In genomic region chr6:683742-684440, GRCh38 we compare ENCODE assay signal across 9 cellular contexts. TPM values are rescaled to one million over a fixed set of nuclear protein-coding genes. Genes with fewer than 3 reads are reported as not detected.
DNase-seq lines count a peak whose midpoint lies in the region; ATAC-seq, FAIRE-seq and TF ChIP-seq lines count a peak whose summit lies in the region.
"Had no signal": no experiment of that assay in that cellular context is flagged by ENCODE, and none has a peak within 500 bp of the region (broad histone marks: within the 10 kb centered on the region; RNA-seq: fewer than 3 reads in every experiment).

No MANE protein-coding gene starts in this region.

- H3K36me3 ChIP-seq in CD8-positive, alpha-beta memory T cell (ENCODE audit: insufficient read depth, low read length): peaks cover 4% of the 10 kb centered on the region

- in situ Hi-C loops in Caki2 (cut with HindIII; ENCODE audit: low pct_unique_long_range_greater_than_20kb, low sequenced_read_pairs): no loop called here

- H3K4me3 ChIP-seq in right cardiac atrium (ENCODE audit: low read length): peak overlapping the region; percentile 35
- no peak overlapping the region for H3K4me3 ChIP-seq in CD8-positive, alpha-beta memory T cell (ENCODE audit: low read length)

- H3K27ac Mint-ChIP-seq in stimulated activated naive B cell treated with anti-CD40 and anti-IgM and Interleukin-4, amounts not matched to agents 10 μg/mL and 1 μg/mL and 100 μg/mL, for 72 hours: peak overlapping the region; percentile 15
- no peak overlapping the region for H3K27ac Mint-ChIP-seq in CD8-positive, alpha-beta memory T cell

- no peaks in the 10 kb centered on the region for H3K9me3 ChIP-seq in right cardiac atrium (ENCODE audit: control insufficient read depth, low read length)
- no peaks in the 10 kb centered on the region for H3K9me3 ChIP-seq in CD8-positive, alpha-beta memory T cell (ENCODE audit: low read length)

- peak overlapping the region; percentile 26 to 70 for H3K4me3 Mint-ChIP-seq in stimulated activated naive B cell treated with anti-CD40 and anti-IgM and Interleukin-4, amounts not matched to agents 10 μg/mL and 1 μg/mL and 100 μg/mL, for 72 hours
- H3K4me3 Mint-ChIP-seq in CD8-positive, alpha-beta memory T cell: peak overlapping the region in 1 of 7 donors; percentile 13

- ATAC-seq in right cardiac atrium: peak in 1 of 2 donors; percentile 49
- ATAC-seq in stimulated activated naive B cell treated with anti-CD40 and anti-IgM and Interleukin-4, amounts not matched to agents 10 μg/mL and 1 μg/mL and 100 μg/mL, for 72 hours (replicated peaks): peak; percentile 78 to 83

- POLR2A ChIA-PET in CD8-positive, alpha-beta memory T cell (lab: Charles Lee): no interaction called here

- no peaks in the 10 kb centered on the region for H3K27me3 Mint-ChIP-seq in stimulated activated naive B cell treated with anti-CD40 and anti-IgM and Interleukin-4, amounts not matched to agents 10 μg/mL and 1 μg/mL and 100 μg/mL, for 72 hours
- H3K27me3 Mint-ChIP-seq in CD8-positive, alpha-beta memory T cell: no peaks in the 10 kb centered on the region
- H3K27me3 Mint-ChIP-seq: memory B cell had no signal

- H3K4me1 Mint-ChIP-seq in stimulated activated naive B cell treated with anti-CD40 and anti-IgM and Interleukin-4, amounts not matched to agents 10 μg/mL and 1 μg/mL and 100 μg/mL, for 72 hours: peaks cover 26 to 52% of the 10 kb centered on the region in 2 donors
- peaks cover 46 to 58% (median 48%) of the 10 kb centered on the region in 3 donors for H3K4me1 Mint-ChIP-seq in CD8-positive, alpha-beta memory T cell

- peak; percentile 89 for FAIRE-seq in HTR-8/SVneo (lab: Jason Lieb, UNC)

- H3K9me3 Mint-ChIP-seq in stimulated activated naive B cell treated with anti-CD40 and anti-IgM and Interleukin-4, amounts not matched to agents 10 μg/mL and 1 μg/mL and 100 μg/mL, for 72 hours: no peaks in the 10 kb centered on the region
- H3K9me3 Mint-ChIP-seq in CD8-positive, alpha-beta memory T cell: no peaks in the 10 kb centered on the region
- H3K9me3 Mint-ChIP-seq: memory B cell had no signal

- 32% methylated on average over 15 of the region's 15 CpGs for WGBS in right cardiac atrium

- CTCF ChIA-PET in CD8-positive, alpha-beta memory T cell (lab: Charles Lee): interaction anchor here (0.8 to 1.6 kb wide), 3 partner anchors 14 to 38 kb away, joined by 3 to 7 read pairs (median 3); no protein-coding TSS in a partner anchor

- intact Hi-C loops in right cardiac atrium (cut with DNase I): no loop called here

- TF ChIP-seq POLR2A in erythroblast (IDR thresholded peaks at IDR 0.05; ENCODE audit: low read length): no peak

- DNase-seq in Caki2 (ENCODE audit: low read depth) (peak; percentile 74), HTR-8/SVneo (ENCODE audit: insufficient read length, low spot score) (peak; percentile 91), UCSD-AML1 (lab: John Stamatoyannopoulos, UW; ENCODE audit: unreplicated experiment) (peak; percentile 88), right cardiac atrium (peak in 1 of 3 donors; percentile 42), cerebellar nuclear complex (lab: John Stamatoyannopoulos, UW) (no peak), erythroblast (lab: John Stamatoyannopoulos, UW) (no peak)
- DNase-seq in stimulated activated naive B cell treated with anti-CD40 and anti-IgM and Interleukin-4, amounts not matched to agents 10 μg/mL and 1 μg/mL and 100 μg/mL, for 72 hours: no peak
- no peak for DNase-seq in CD8-positive, alpha-beta memory T cell

- H3K36me3 Mint-ChIP-seq in stimulated activated naive B cell treated with anti-CD40 and anti-IgM and Interleukin-4, amounts not matched to agents 10 μg/mL and 1 μg/mL and 100 μg/mL, for 72 hours: peaks cover 5 to 23% of the 10 kb centered on the region in 2 donors
- H3K36me3 Mint-ChIP-seq in CD8-positive, alpha-beta memory T cell: peaks cover 0 to 16% (median 7%) of the 10 kb centered on the region in 3 donors

- no peak overlapping the region for H3K27ac ChIP-seq in right cardiac atrium (ENCODE audit: low read length)
- H3K27ac ChIP-seq in CD8-positive, alpha-beta memory T cell (ENCODE audit: low read depth, low read length): no peak overlapping the region

- no peaks in the 10 kb centered on the region for H3K27me3 ChIP-seq in right cardiac atrium (ENCODE audit: control insufficient read depth, insufficient read depth)
- H3K27me3 ChIP-seq in CD8-positive, alpha-beta memory T cell (ENCODE audit: insufficient read depth, low read length, poor library complexity, severe bottlenecking): no peaks in the 10 kb centered on the region

- H3K4me1 ChIP-seq in right cardiac atrium (ENCODE audit: control insufficient read depth, insufficient read depth, low read length): peaks cover 5% of the 10 kb centered on the region
- H3K4me1 ChIP-seq in CD8-positive, alpha-beta memory T cell (ENCODE audit: insufficient read depth, low read length): peaks cover 22% of the 10 kb centered on the region

RNA-seq across cellular contexts. Expression of gene EXOC2, which starts 9.0 kb away (rescaled TPM):
- 34.7 and 38.8 TPM in 2 replicates for total RNA-seq in Caki2 (2014; rRNA removed; shearing (Covaris generic); ENCODE audit: low replicate concordance)
- total RNA-seq in right cardiac atrium: 10 to 100 TPM; 12.9 to 17.9 (median 14.8) TPM
- 7.9 TPM for polyA plus RNA-seq in right cardiac atrium
- 10 to 100 TPM; 43.1 to 44.6 TPM for total RNA-seq in CD8-positive, alpha-beta memory T cell
- 41.5 TPM for polyA plus RNA-seq in CD8-positive, alpha-beta memory T cell

RNA-seq across cellular contexts. Expression of gene HUS1B, which starts 27.0 kb away (rescaled TPM):
- 0.17 and 2.1 TPM in 2 replicates for total RNA-seq in Caki2 (2014; rRNA removed; shearing (Covaris generic); ENCODE audit: low replicate concordance)
- total RNA-seq in right cardiac atrium: under 1 TPM in 3 of 4 donors, not detected in 1; 0.29 to 0.58 (median 0.31) TPM
- not detected for polyA plus RNA-seq in right cardiac atrium
- 1 to 10 TPM; 1.1 to 1.2 TPM for total RNA-seq in CD8-positive, alpha-beta memory T cell
- 0.94 TPM for polyA plus RNA-seq in CD8-positive, alpha-beta memory T cell

Comparison
In these comparisons a context has a peak if more than half of its experiments do, and no peak if none do; other contexts are left out.
1. DNase-seq: peak in Caki2 (single experiment), HTR-8/SVneo (single experiment) and UCSD-AML1 (single experiment); none in stimulated activated naive B cell treated with anti-CD40 and anti-IgM and Interleukin-4, amounts not matched to agents 10 μg/mL and 1 μg/mL and 100 μg/mL, for 72 hours (single experiment), cerebellar nuclear complex (0 of 2), CD8-positive, alpha-beta memory T cell (0 of 5) and erythroblast (0 of 2).